ENCODE assay signal across 1 cellular context in genomic region chr3:129439817-129440647, GRCh38.
A peak's percentile ranks its signal among the peaks of the same experiment; 100 is the strongest.
TF ChIP-seq lines count a peak whose summit lies in the region.

TSS of gene IFT122 (plus strand) at chr3:129440224. CDS start at chr3:129440331, 107 bp downstream.
TSS of gene MBD4 (minus strand) at chr3:129439948. CDS start at chr3:129439833, 115 bp downstream.

TF ChIP-seq in K562, 482 proteins besides CTCF, POLR2A, EP300 and RAD21 (continued from another document and continues in another):
- TF ChIP-seq ZNF592 (IDR thresholded peaks at IDR 0.05) = peak; percentile 85; the same call in 1 of the 2 replicates
- peak; percentile 54; the same call in 1 of the 2 replicates for TF ChIP-seq ETS1 (conservative IDR thresholded peaks at IDR 0.05; ENCODE audit: control insufficient read depth, low read depth, low read length)
- TF ChIP-seq POLR3A (IDR thresholded peaks at IDR 0.05; ENCODE audit: borderline replicate concordance, extremely low read depth, insufficient read depth, insufficient read length) = no peak
- no peak for TF ChIP-seq CREBBP (IDR thresholded peaks at IDR 0.05; ENCODE audit: low read depth, low read length)
- TF ChIP-seq KDM1A (IDR thresholded peaks at IDR 0.05) = no peak
- peak; percentile 89 for TF ChIP-seq MXI1 (IDR thresholded peaks at IDR 0.05; ENCODE audit: low read depth, low read length)
- TF ChIP-seq PTRF (tag; IDR thresholded peaks at IDR 0.05) = no peak
- TF ChIP-seq GABPB1 (CRISPR knock-in tag; IDR thresholded peaks at IDR 0.05) = peak; percentile 62; the same call in 1 of the 2 replicates
- TF ChIP-seq VEZF1 (CRISPR knock-in tag; IDR thresholded peaks at IDR 0.05) = peak; percentile 71
- TF ChIP-seq TCF7 (IDR thresholded peaks at IDR 0.05; ENCODE audit: borderline replicate concordance) = no peak
- no peak for TF ChIP-seq PHF21A (IDR thresholded peaks at IDR 0.05; ENCODE audit: borderline replicate concordance, low read depth)
- no peak for TF ChIP-seq RERE (CRISPR knock-in tag; IDR thresholded peaks at IDR 0.05; ENCODE audit: borderline replicate concordance)
- TF ChIP-seq NCOA6 (IDR thresholded peaks at IDR 0.05) = no peak
- TF ChIP-seq ZNF282 (CRISPR knock-in tag; IDR thresholded peaks at IDR 0.05) = no peak
- peak; percentile 96 for TF ChIP-seq POLR2G (IDR thresholded peaks at IDR 0.05; ENCODE audit: low read depth, low read length)
- no peak for TF ChIP-seq CC2D1A (IDR thresholded peaks at IDR 0.05)
- TF ChIP-seq GTF2E2 (tag; IDR thresholded peaks at IDR 0.05) = no peak
- TF ChIP-seq E2F4 (CRISPR knock-in tag; IDR thresholded peaks at IDR 0.05; ENCODE audit: low read depth) = no peak
- TF ChIP-seq BCOR (IDR thresholded peaks at IDR 0.05) = no peak
- TF ChIP-seq SAP30 (IDR thresholded peaks at IDR 0.05; ENCODE audit: borderline replicate concordance, insufficient read depth, low read depth, low read length, poor library complexity, severe bottlenecking) = peak; percentile 55
- no peak for TF ChIP-seq ZNF436 (CRISPR knock-in tag; IDR thresholded peaks at IDR 0.05)
- peak; percentile 91 for TF ChIP-seq MGA (IDR thresholded peaks at IDR 0.05)
- TF ChIP-seq ETV1 (tag; conservative IDR thresholded peaks at IDR 0.05; ENCODE audit: low read depth) = no peak
